ENCODE assay signal across 1 cellular context in the genomic region with DNA sequence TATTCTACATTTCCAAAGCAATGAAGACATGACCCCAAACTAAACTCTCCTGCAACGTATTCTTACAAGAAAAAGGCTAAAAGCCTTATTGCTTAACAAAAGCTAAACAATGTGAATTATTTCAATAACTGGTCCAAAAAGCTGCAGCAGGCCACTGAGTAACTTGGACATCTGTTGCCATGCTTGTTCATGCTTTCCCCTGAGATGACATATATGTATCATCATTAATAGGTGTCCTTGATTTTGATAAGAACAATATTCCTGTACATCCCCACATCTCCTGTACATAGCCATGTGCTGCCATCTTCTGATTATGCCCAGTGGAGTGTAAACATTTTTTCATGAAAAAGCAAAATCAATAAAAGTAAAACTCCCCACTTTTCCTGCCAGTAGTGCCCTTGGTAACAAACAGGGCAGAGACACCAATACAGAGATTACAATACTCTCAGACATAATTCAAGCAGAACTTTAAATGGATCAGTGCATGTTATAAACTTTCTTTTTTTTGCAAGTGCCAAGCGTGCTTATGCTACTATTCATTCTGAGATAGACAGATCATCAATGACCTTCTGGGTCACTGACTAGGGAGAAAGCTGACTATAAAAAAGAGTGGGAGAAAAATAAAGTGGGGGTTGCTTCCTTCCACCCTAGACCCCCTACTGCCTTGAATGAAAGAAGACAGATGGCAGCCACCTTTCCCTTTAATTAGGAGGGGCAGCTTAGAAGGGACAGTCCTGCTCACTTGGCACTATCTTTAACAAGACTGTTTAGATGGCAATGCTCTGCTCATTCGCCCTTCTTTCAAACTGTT.
TF ChIP-seq lines count a peak whose summit lies in the region.

No MANE protein-coding gene starts in this region.

TF ChIP-seq in HepG2, 621 proteins besides CTCF, POLR2A, EP300 and RAD21 (continued from another document):
- TF ChIP-seq, protein P1, sequence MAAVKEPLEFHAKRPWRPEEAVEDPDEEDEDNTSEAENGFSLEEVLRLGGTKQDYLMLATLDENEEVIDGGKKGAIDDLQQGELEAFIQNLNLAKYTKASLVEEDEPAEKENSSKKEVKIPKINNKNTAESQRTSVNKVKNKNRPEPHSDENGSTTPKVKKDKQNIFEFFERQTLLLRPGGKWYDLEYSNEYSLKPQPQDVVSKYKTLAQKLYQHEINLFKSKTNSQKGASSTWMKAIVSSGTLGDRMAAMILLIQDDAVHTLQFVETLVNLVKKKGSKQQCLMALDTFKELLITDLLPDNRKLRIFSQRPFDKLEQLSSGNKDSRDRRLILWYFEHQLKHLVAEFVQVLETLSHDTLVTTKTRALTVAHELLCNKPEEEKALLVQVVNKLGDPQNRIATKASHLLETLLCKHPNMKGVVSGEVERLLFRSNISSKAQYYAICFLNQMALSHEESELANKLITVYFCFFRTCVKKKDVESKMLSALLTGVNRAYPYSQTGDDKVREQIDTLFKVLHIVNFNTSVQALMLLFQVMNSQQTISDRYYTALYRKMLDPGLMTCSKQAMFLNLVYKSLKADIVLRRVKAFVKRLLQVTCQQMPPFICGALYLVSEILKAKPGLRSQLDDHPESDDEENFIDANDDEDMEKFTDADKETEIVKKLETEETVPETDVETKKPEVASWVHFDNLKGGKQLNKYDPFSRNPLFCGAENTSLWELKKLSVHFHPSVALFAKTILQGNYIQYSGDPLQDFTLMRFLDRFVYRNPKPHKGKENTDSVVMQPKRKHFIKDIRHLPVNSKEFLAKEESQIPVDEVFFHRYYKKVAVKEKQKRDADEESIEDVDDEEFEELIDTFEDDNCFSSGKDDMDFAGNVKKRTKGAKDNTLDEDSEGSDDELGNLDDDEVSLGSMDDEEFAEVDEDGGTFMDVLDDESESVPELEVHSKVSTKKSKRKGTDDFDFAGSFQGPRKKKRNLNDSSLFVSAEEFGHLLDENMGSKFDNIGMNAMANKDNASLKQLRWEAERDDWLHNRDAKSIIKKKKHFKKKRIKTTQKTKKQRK (IDR thresholded peaks at IDR 0.05; ENCODE audit: low read length) = no peak
- TF ChIP-seq ZNF563 (CRISPR knock-in tag; IDR thresholded peaks at IDR 0.05) (no peak), NRL (CRISPR knock-in tag; IDR thresholded peaks at IDR 0.05; ENCODE audit: borderline replicate concordance) (no peak), ETV5 (CRISPR knock-in tag; IDR thresholded peaks at IDR 0.05; ENCODE audit: borderline replicate concordance) (no peak), CHD2 (IDR thresholded peaks at IDR 0.05; ENCODE audit: low read depth, low read length) (no peak), ZSCAN29 (CRISPR knock-in tag; conservative IDR thresholded peaks at IDR 0.05) (no peak), ZNF672 (CRISPR knock-in tag; IDR thresholded peaks at IDR 0.05) (no peak), NR1H2 (CRISPR knock-in tag; IDR thresholded peaks at IDR 0.05; ENCODE audit: borderline replicate concordance, low read depth) (no peak)
TF ChIP-seq in HepG2: peak in this region for 0.
